ENCODE assay signal across 11 cellular contexts in the genomic region with DNA sequence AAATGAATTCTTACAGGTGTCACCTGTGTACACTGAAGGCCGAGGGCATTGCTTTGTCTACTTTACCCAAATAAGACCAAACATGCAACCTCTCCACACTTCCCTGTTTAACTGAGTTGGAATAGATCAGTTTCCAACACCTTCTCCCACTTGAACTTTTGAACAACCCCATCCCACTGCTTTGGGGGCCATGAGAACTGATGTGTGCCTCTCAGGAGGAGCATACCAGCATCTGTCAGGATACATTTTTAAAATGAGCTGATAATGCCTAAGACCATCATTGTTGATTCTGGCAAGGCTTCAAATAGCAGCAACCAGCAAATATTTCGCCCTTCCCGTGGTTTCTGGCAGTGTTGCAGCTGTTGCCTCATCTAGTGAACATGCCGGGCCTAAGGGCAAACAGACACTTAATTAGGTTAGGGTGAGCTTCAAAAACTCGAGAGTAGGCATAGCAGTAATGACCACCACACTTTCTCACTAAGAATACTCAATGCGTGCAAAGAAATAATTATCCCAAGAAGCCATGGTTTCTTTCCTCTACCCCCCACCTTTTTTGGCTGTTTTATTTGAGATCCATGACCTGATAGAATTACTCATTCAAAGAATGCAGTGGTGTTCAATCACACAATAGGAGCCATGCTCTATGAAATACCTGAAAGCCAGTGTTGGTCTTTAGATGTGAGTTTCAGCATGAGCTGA.
DNase-seq lines count a peak whose midpoint lies in the region; ATAC-seq, FAIRE-seq and TF ChIP-seq lines count a peak whose summit lies in the region.
"Had no signal": no experiment of that assay in that cellular context is flagged by ENCODE, and none has a peak within 500 bp of the region (broad histone marks: within the 10 kb centered on the region; RNA-seq: fewer than 3 reads in every experiment).

No MANE protein-coding gene starts in this region.

- CTCF ChIA-PET in HepG2 (lab: Yijun Ruan, JAX; ENCODE audit: low intra/inter-chr PET ratio, low total read pairs) = no interaction called here
- CTCF ChIA-PET in Panc1 (lab: Charles Lee) = no interaction called here
- CTCF ChIA-PET in GM10248 (lab: Yijun Ruan, JAX) = no interaction called here

- H3K4me1 ChIP-seq in liver (ENCODE audit: control insufficient read depth in 4 of 4, insufficient read depth in 4 of 4, low read length in 3 of 4) = peaks cover 0 to 9% (median 5%) of the 10 kb centered on the region in 4 donors
- no peaks in the 10 kb centered on the region for H3K4me1 ChIP-seq in HepG2 (ENCODE audit: insufficient read depth, low read length)
- H3K4me1 ChIP-seq in Panc1 (ENCODE audit: control insufficient read depth, insufficient read depth, low read length) = no peaks in the 10 kb centered on the region

- 26% methylated on average over 6 of the region's 6 CpGs for WGBS in liver
- WGBS in HepG2 (ENCODE audit: low lambda C conversion rate) = 3% methylated on average over 6 of the region's 6 CpGs

- no peaks in the 10 kb centered on the region for H4K20me1 ChIP-seq in HepG2 (ENCODE audit: insufficient read depth, low read length)

- H3K79me2 ChIP-seq in HepG2 (ENCODE audit: insufficient read depth, low read length) = no peaks in the 10 kb centered on the region

- H3K9ac ChIP-seq in liver (ENCODE audit: low read depth in 1 of 2, low read length in 2 of 2) (no peak overlapping the region), HepG2 (ENCODE audit: insufficient read depth, low read depth, low read length) (no peak overlapping the region)

- H2AFZ ChIP-seq in HepG2 (ENCODE audit: low read length) = no peak overlapping the region

- DNase-seq in HepG2 (ENCODE audit: low spot score) (no peak), Panc1 (ENCODE audit: low read depth, low spot score) (no peak), fibroblast of peridontal ligament (ENCODE audit: extremely low read depth) (peak; percentile 92), urothelium cell line (ENCODE audit: low spot score) (peak; percentile 66), GM10248 (ENCODE audit: extremely low spot score) (no peak)
- DNase-seq: activated B cell treated with CpG ODN at 0.5 μM for 24 hours, endodermal cell had no signal

- no peaks in the 10 kb centered on the region for H3K36me3 ChIP-seq in liver (ENCODE audit: control insufficient read depth in 4 of 4, insufficient read depth in 3 of 4, low read depth in 1 of 4, low read length in 3 of 4)
- no peaks in the 10 kb centered on the region for H3K36me3 ChIP-seq in HepG2 (replicated peaks in 1 of 2; ENCODE audit: control insufficient read depth in 1 of 2, insufficient read depth in 2 of 2, low read length in 2 of 2)
- H3K36me3 ChIP-seq in Panc1 (ENCODE audit: control insufficient read depth, insufficient read depth, low read length) = no peaks in the 10 kb centered on the region

- H3K27ac ChIP-seq in liver (ENCODE audit: low read depth in 1 of 2, low read length in 2 of 2) (no peak overlapping the region), HepG2 (ENCODE audit: extremely low read length, insufficient read depth, low read length) (no peak overlapping the region), Panc1 (ENCODE audit: low read length) (no peak overlapping the region)

- TF ChIP-seq RAD21 in liver (IDR thresholded peaks at IDR 0.05) = peak; percentile 53 to 62
- no peak for TF ChIP-seq RAD21 in HepG2 (CRISPR knock-in tag; IDR thresholded peaks at IDR 0.05)

- H3K27me3 ChIP-seq in liver (ENCODE audit: control insufficient read depth in 4 of 4, insufficient read depth in 4 of 4, low read length in 3 of 4) (no peaks in the 10 kb centered on the region), HepG2 (ENCODE audit: control insufficient read depth in 1 of 2, insufficient read depth in 2 of 2, low read length in 2 of 2) (no peaks in the 10 kb centered on the region; a peak in 1 of 5 replicates), Panc1 (ENCODE audit: control insufficient read depth, insufficient read depth, low read length) (no peaks in the 10 kb centered on the region)

- TF ChIP-seq CTCF in liver (IDR thresholded peaks at IDR 0.05; ENCODE audit: low read depth, low read length, missing input control) = no peak
- TF ChIP-seq CTCF in HepG2 (CRISPR knock-in tag; IDR thresholded peaks at IDR 0.05) = no peak
- no peak for TF ChIP-seq CTCF in Panc1 (IDR thresholded peaks at IDR 0.05)
- TF ChIP-seq CTCF in GM10248 (IDR thresholded peaks at IDR 0.05; ENCODE audit: control extremely low read depth, extremely low read depth, low read depth, missing control alignments) = no peak

- TF ChIP-seq POLR2A in HepG2 (IDR thresholded peaks at IDR 0.05; ENCODE audit: insufficient read depth in 1 of 2, low read depth in 2 of 2, low read length in 2 of 2) (no peak), GM18505 (IDR thresholded peaks at IDR 0.05; ENCODE audit: borderline replicate concordance, extremely low read depth, insufficient read depth, insufficient read length) (no peak)

- ATAC-seq in HepG2 = no peak
- ATAC-seq in Panc1 = 0 out of 2 replicates have a peak, but pooled peaks have one; percentile 38
- ATAC-seq in GM18505 (IDR thresholded peaks at IDR 0.05; ENCODE audit: unreplicated experiment) = no peak
- no peak for ATAC-seq in GM21423 (IDR thresholded peaks at IDR 0.05; ENCODE audit: unreplicated experiment)

- in situ Hi-C loops in HepG2 (cut with HindIII; ENCODE audit: extremely low pct_ligation_motif_present, low pct_unique_long_range_greater_than_20kb) (no loop called here), Panc1 (cut with HindIII; ENCODE audit: low pct_unique_long_range_greater_than_20kb, low sequenced_read_pairs) (no loop called here)

- TF ChIP-seq EP300 in HepG2 (IDR thresholded peaks at IDR 0.05; ENCODE audit: low read depth in 2 of 2, low read length in 2 of 2) = no peak
- TF ChIP-seq EP300 in HepG2 (CRISPR knock-in tag; IDR thresholded peaks at IDR 0.05; ENCODE audit: borderline replicate concordance) = no peak

- BruUV-seq in HepG2 (replicated peaks; lab: Mats Ljungman, UMichigan) (no TSS peak), Panc1 (replicated peaks; lab: Mats Ljungman, UMichigan) (no TSS peak)

- POLR2A ChIA-PET in HepG2 (lab: Yijun Ruan, JAX) = no interaction called here
- POLR2A ChIA-PET in Panc1 (lab: Charles Lee) = no interaction called here
- POLR2A ChIA-PET in GM10248 (lab: Yijun Ruan, JAX) = no interaction called here

- intact Hi-C loops in HepG2 (cut with micrococcal nuclease; ENCODE audit: unreplicated experiment) (no loop called here), Panc1 (cut with micrococcal nuclease; ENCODE audit: unreplicated experiment) (no loop called here)

- FAIRE-seq in HepG2 (lab: Jason Lieb, UNC) (no peak), urothelium cell line (lab: Jason Lieb, UNC) (no peak)
- FAIRE-seq: G401.6 had no signal

- H3K9me3 ChIP-seq in liver (ENCODE audit: control insufficient read depth in 4 of 4, low read length in 3 of 4) (no peaks in the 10 kb centered on the region), HepG2 (ENCODE audit: low read length) (no peaks in the 10 kb centered on the region), Panc1 (ENCODE audit: control insufficient read depth, insufficient read depth, low read depth, low read length) (no peaks in the 10 kb centered on the region)

- H3K4me3 ChIP-seq in liver (ENCODE audit: low read depth in 1 of 3, low read length in 3 of 3) = no peak overlapping the region
- H3K4me3 ChIP-seq in HepG2 (replicated peaks in 1 of 3; ENCODE audit: insufficient read depth in 1 of 3, low read depth in 2 of 3, low read length in 3 of 3) = no peak overlapping the region
- H3K4me3 ChIP-seq in Panc1 (ENCODE audit: low read depth in 2 of 2, low read length in 2 of 2) = no peak overlapping the region

- no peak overlapping the region for H3K4me2 ChIP-seq in HepG2 (ENCODE audit: low read depth, low read length)

TF ChIP-seq in liver, 16 proteins besides CTCF, POLR2A, EP300 and RAD21 (continues in another document):
- peak; percentile 45 to 62 for TF ChIP-seq RXRA (IDR thresholded peaks at IDR 0.05)

TF ChIP-seq in HepG2, 621 proteins besides CTCF, POLR2A, EP300 and RAD21 (continues in another document):
- TF ChIP-seq SP5 (CRISPR knock-in tag; IDR thresholded peaks at IDR 0.05; ENCODE audit: borderline replicate concordance, low read depth) (no peak), CREB1 (IDR thresholded peaks at IDR 0.05) (no peak), CREB1 (CRISPR knock-in tag; IDR thresholded peaks at IDR 0.05) (no peak), FOXP1 (IDR thresholded peaks at IDR 0.05) (no peak), FOXP1 (CRISPR knock-in tag; IDR thresholded peaks at IDR 0.05) (no peak), PHF5A (CRISPR knock-in tag; IDR thresholded peaks at IDR 0.05; ENCODE audit: low read depth, unreplicated experiment) (no peak), IRX3 (CRISPR knock-in tag; IDR thresholded peaks at IDR 0.05; ENCODE audit: borderline replicate concordance, low read depth) (no peak), ZNF746 (CRISPR knock-in tag; IDR thresholded peaks at IDR 0.05) (no peak), ZNF720 (CRISPR knock-in tag; IDR thresholded peaks at IDR 0.05) (no peak), ERF (CRISPR knock-in tag; IDR thresholded peaks at IDR 0.05) (no peak), YY1 (IDR thresholded peaks at IDR 0.05; ENCODE audit: insufficient read depth, insufficient replicate concordance, low read depth, low read length) (no peak)
- TF ChIP-seq, protein P1, sequence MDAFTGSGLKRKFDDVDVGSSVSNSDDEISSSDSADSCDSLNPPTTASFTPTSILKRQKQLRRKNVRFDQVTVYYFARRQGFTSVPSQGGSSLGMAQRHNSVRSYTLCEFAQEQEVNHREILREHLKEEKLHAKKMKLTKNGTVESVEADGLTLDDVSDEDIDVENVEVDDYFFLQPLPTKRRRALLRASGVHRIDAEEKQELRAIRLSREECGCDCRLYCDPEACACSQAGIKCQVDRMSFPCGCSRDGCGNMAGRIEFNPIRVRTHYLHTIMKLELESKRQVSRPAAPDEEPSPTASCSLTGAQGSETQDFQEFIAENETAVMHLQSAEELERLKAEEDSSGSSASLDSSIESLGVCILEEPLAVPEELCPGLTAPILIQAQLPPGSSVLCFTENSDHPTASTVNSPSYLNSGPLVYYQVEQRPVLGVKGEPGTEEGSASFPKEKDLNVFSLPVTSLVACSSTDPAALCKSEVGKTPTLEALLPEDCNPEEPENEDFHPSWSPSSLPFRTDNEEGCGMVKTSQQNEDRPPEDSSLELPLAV (CRISPR knock-in tag; conservative IDR thresholded peaks at IDR 0.05; ENCODE audit: low read depth) = no peak
- TF ChIP-seq, protein P2, sequence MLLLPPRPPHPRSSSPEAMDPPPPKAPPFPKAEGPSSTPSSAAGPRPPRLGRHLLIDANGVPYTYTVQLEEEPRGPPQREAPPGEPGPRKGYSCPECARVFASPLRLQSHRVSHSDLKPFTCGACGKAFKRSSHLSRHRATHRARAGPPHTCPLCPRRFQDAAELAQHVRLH (CRISPR knock-in tag; IDR thresholded peaks at IDR 0.05; ENCODE audit: borderline replicate concordance, low read depth) = no peak

Comparison
In these comparisons a context has a peak if more than half of its experiments do, and no peak if none do; other contexts are left out.
1. DNase-seq: peak in fibroblast of peridontal ligament (single experiment) and urothelium cell line (single experiment); none in HepG2 (single experiment), Panc1 (single experiment) and GM10248 (single experiment).